Comparison of ENCODE assay signal across 26 cellular contexts in the genomic region with DNA sequence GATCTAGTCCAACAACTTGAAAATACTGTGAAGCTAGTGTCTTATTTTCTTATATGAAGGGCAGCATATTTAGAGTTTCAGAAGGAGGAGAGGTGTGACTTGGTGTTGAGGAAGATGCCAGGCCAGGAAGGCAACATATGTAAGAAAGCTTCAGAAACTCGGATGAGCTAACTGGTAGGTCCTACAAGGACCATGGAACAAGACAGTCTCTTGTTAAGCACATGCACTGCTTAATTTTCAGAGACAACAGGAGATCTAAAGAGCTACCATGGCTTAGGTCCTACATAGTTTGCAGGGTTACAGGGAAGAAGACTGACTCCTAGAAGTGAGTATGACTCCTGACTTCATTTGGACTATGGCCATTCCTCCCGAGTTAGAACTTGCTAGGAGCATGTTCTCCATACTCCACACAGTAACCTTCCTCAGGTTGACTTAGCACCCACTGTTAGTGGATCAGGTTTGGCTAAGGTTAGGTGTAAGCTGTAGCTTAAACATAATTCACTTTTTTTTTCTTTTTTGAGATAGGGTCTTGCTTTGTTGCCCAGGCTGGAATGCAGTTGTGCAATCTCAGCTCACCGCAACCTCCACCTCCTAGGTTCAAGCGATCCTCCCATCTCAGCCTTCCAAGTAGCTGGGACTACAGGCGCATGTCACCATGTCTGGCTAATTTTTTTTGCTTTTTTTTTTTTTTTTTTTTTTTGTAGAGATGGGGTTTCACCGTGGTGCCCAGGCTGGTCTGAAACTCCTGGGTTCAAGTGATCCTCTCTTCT. TPM values are rescaled to one million over a fixed set of nuclear protein-coding genes. Genes with fewer than 3 reads are reported as not detected.
"Had no signal": no experiment of that assay in that cellular context is flagged by ENCODE, and none has a peak within 500 bp of the region (broad histone marks: within the 10 kb centered on the region; RNA-seq: fewer than 3 reads in every experiment).

No MANE protein-coding gene starts in this region.

- ATAC-seq: mucosa of descending colon; naive thymus-derived CD4-positive, alpha-beta T cell; natural killer cell treated with Interleukin-12 subunit alpha and Interleukin-12 subunit beta and Interleukin-15 and Interleukin-18, amount 100 ng/mL, for 72 hours; right lobe of liver; stimulated activated naive B cell treated with anti-CD40 and anti-IgM and Interleukin-4, amounts not matched to agents 10 μg/mL and 1 μg/mL and 100 μg/mL, for 72 hours; stimulated activated naive CD8-positive, alpha-beta T cell treated with anti-CD3 and anti-CD28 coated beads, Interleukin-15, Interleukin-2, amounts not matched to agents 100 U/mL and 50 U/mL, for 24 hours had no signal

- H3K4me1 ChIP-seq: right lobe of liver, testis, vagina had no signal

- H3K36me3 Mint-ChIP-seq: immature natural killer cell; naive thymus-derived CD4-positive, alpha-beta T cell; natural killer cell treated with Interleukin-12 subunit alpha and Interleukin-12 subunit beta and Interleukin-15 and Interleukin-18, amount 100 ng/mL, for 72 hours had no signal

- H3K4me3 Mint-ChIP-seq: immature natural killer cell; naive thymus-derived CD4-positive, alpha-beta T cell; natural killer cell treated with Interleukin-12 subunit alpha and Interleukin-12 subunit beta and Interleukin-15 and Interleukin-18, amount 100 ng/mL, for 72 hours; stimulated activated naive B cell treated with anti-CD40 and anti-IgM and Interleukin-4, amounts not matched to agents 10 μg/mL and 1 μg/mL and 100 μg/mL, for 72 hours had no signal

- H3K9me3 Mint-ChIP-seq: immature natural killer cell; naive thymus-derived CD4-positive, alpha-beta T cell; natural killer cell treated with Interleukin-12 subunit alpha and Interleukin-12 subunit beta and Interleukin-15 and Interleukin-18, amount 100 ng/mL, for 72 hours; stimulated activated naive B cell treated with anti-CD40 and anti-IgM and Interleukin-4, amounts not matched to agents 10 μg/mL and 1 μg/mL and 100 μg/mL, for 72 hours had no signal

- H3K4me3 ChIP-seq: left ventricle myocardium inferior, lung, mucosa of descending colon, ovary, right atrium auricular region, right lobe of liver, smooth muscle cell, stomach, testis, thyroid gland, transverse colon, upper lobe of left lung, vagina had no signal

- H3K27ac ChIP-seq: left ventricle myocardium inferior, ovary, right atrium auricular region, right lobe of liver, stomach, testis, thyroid gland, transverse colon, upper lobe of left lung, vagina had no signal

- H3K9me3 ChIP-seq: left ventricle myocardium inferior, mucosa of descending colon, ovary, right atrium auricular region, right lobe of liver, stomach, testis, thyroid gland, transverse colon, upper lobe of left lung, vagina had no signal

- H3K27ac Mint-ChIP-seq: naive thymus-derived CD4-positive, alpha-beta T cell; natural killer cell treated with Interleukin-12 subunit alpha and Interleukin-12 subunit beta and Interleukin-15 and Interleukin-18, amount 100 ng/mL, for 72 hours; progenitor cell of endocrine pancreas; stimulated activated naive B cell treated with anti-CD40 and anti-IgM and Interleukin-4, amounts not matched to agents 10 μg/mL and 1 μg/mL and 100 μg/mL, for 72 hours had no signal

- H3K4me2 ChIP-seq: smooth muscle cell had no signal

- H3K36me3 ChIP-seq: ovary, right atrium auricular region, thyroid gland, transverse colon, vagina had no signal

- DNase-seq: hypothalamus; immature natural killer cell; kidney; left ventricle myocardium inferior; mesendoderm; midbrain; mucosa of descending colon; naive thymus-derived CD4-positive, alpha-beta T cell; ovary; right lobe of liver; stimulated activated CD4-positive, alpha-beta T cell treated with anti-CD3 and anti-CD28 coated beads, Interleukin-1b, Interleukin-23, amount 100 ng/mL, for 48 hours; stimulated activated CD4-positive, alpha-beta T cell treated with anti-CD3 and anti-CD28 coated beads, Interleukin-4, amount 100 ng/mL, for 1 hour; stimulated activated naive B cell treated with anti-CD40 and anti-IgM and Interleukin-4, amounts not matched to agents 10 μg/mL and 1 μg/mL and 100 μg/mL, for 72 hours; stimulated activated naive CD8-positive, alpha-beta T cell treated with anti-CD3 and anti-CD28 coated beads, Interleukin-15, Interleukin-2, amounts not matched to agents 100 U/mL and 50 U/mL, for 24 hours; stomach; testis; thyroid gland; transverse colon; upper lobe of left lung had no signal

- H3K27me3 Mint-ChIP-seq: natural killer cell treated with Interleukin-12 subunit alpha and Interleukin-12 subunit beta and Interleukin-15 and Interleukin-18, amount 100 ng/mL, for 72 hours; progenitor cell of endocrine pancreas; stimulated activated naive B cell treated with anti-CD40 and anti-IgM and Interleukin-4, amounts not matched to agents 10 μg/mL and 1 μg/mL and 100 μg/mL, for 72 hours had no signal

- FAIRE-seq: islet of Langerhans, kidney had no signal

- H3K27me3 ChIP-seq: ovary, right atrium auricular region, right lobe of liver, stomach, testis, thyroid gland, transverse colon, upper lobe of left lung, vagina had no signal

RNA-seq across cellular contexts. Expression of a gene that starts 34.4 kb away (rescaled TPM):
- polyA plus RNA-seq: naive thymus-derived CD4-positive, alpha-beta T cell had no signal
